In genomic region chr6:75273009-75273408, GRCh38 we compare ENCODE assay signal across 1 cellular context.
TF ChIP-seq lines count a peak whose summit lies in the region.

No MANE protein-coding gene starts in this region.

TF ChIP-seq in H1, 55 proteins besides CTCF, POLR2A, EP300 and RAD21:
- TF ChIP-seq, protein P1, sequence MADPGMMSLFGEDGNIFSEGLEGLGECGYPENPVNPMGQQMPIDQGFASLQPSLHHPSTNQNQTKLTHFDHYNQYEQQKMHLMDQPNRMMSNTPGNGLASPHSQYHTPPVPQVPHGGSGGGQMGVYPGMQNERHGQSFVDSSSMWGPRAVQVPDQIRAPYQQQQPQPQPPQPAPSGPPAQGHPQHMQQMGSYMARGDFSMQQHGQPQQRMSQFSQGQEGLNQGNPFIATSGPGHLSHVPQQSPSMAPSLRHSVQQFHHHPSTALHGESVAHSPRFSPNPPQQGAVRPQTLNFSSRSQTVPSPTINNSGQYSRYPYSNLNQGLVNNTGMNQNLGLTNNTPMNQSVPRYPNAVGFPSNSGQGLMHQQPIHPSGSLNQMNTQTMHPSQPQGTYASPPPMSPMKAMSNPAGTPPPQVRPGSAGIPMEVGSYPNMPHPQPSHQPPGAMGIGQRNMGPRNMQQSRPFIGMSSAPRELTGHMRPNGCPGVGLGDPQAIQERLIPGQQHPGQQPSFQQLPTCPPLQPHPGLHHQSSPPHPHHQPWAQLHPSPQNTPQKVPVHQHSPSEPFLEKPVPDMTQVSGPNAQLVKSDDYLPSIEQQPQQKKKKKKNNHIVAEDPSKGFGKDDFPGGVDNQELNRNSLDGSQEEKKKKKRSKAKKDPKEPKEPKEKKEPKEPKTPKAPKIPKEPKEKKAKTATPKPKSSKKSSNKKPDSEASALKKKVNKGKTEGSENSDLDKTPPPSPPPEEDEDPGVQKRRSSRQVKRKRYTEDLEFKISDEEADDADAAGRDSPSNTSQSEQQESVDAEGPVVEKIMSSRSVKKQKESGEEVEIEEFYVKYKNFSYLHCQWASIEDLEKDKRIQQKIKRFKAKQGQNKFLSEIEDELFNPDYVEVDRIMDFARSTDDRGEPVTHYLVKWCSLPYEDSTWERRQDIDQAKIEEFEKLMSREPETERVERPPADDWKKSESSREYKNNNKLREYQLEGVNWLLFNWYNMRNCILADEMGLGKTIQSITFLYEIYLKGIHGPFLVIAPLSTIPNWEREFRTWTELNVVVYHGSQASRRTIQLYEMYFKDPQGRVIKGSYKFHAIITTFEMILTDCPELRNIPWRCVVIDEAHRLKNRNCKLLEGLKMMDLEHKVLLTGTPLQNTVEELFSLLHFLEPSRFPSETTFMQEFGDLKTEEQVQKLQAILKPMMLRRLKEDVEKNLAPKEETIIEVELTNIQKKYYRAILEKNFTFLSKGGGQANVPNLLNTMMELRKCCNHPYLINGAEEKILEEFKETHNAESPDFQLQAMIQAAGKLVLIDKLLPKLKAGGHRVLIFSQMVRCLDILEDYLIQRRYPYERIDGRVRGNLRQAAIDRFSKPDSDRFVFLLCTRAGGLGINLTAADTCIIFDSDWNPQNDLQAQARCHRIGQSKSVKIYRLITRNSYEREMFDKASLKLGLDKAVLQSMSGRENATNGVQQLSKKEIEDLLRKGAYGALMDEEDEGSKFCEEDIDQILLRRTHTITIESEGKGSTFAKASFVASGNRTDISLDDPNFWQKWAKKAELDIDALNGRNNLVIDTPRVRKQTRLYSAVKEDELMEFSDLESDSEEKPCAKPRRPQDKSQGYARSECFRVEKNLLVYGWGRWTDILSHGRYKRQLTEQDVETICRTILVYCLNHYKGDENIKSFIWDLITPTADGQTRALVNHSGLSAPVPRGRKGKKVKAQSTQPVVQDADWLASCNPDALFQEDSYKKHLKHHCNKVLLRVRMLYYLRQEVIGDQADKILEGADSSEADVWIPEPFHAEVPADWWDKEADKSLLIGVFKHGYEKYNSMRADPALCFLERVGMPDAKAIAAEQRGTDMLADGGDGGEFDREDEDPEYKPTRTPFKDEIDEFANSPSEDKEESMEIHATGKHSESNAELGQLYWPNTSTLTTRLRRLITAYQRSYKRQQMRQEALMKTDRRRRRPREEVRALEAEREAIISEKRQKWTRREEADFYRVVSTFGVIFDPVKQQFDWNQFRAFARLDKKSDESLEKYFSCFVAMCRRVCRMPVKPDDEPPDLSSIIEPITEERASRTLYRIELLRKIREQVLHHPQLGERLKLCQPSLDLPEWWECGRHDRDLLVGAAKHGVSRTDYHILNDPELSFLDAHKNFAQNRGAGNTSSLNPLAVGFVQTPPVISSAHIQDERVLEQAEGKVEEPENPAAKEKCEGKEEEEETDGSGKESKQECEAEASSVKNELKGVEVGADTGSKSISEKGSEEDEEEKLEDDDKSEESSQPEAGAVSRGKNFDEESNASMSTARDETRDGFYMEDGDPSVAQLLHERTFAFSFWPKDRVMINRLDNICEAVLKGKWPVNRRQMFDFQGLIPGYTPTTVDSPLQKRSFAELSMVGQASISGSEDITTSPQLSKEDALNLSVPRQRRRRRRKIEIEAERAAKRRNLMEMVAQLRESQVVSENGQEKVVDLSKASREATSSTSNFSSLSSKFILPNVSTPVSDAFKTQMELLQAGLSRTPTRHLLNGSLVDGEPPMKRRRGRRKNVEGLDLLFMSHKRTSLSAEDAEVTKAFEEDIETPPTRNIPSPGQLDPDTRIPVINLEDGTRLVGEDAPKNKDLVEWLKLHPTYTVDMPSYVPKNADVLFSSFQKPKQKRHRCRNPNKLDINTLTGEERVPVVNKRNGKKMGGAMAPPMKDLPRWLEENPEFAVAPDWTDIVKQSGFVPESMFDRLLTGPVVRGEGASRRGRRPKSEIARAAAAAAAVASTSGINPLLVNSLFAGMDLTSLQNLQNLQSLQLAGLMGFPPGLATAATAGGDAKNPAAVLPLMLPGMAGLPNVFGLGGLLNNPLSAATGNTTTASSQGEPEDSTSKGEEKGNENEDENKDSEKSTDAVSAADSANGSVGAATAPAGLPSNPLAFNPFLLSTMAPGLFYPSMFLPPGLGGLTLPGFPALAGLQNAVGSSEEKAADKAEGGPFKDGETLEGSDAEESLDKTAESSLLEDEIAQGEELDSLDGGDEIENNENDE (IDR thresholded peaks at IDR 0.05; ENCODE audit: insufficient replicate concordance, low read length): no peak
- no peak for TF ChIP-seq HDAC2 (IDR thresholded peaks at IDR 0.05; ENCODE audit: borderline replicate concordance in 1 of 2, low read depth in 2 of 2, low read length in 2 of 2)
- TF ChIP-seq BCL11A (IDR thresholded peaks at IDR 0.05; ENCODE audit: low read depth in 2 of 2, low read length in 2 of 2): no peak
- TF ChIP-seq ATF2 (IDR thresholded peaks at IDR 0.05; ENCODE audit: low read length): no peak
- TF ChIP-seq SAP30 (IDR thresholded peaks at IDR 0.05; ENCODE audit: insufficient read depth, insufficient replicate concordance, low read length): no peak
- TF ChIP-seq NRF1 (IDR thresholded peaks at IDR 0.05; ENCODE audit: low read depth, low read length): no peak
- no peak for TF ChIP-seq SUZ12 (IDR thresholded peaks at IDR 0.05; ENCODE audit: low read length)
- TF ChIP-seq YY1 (IDR thresholded peaks at IDR 0.05; ENCODE audit: low read depth, low read length): no peak
- TF ChIP-seq PHF8 (conservative IDR thresholded peaks at IDR 0.05; ENCODE audit: low read depth, low read length): no peak
- TF ChIP-seq SP1 (IDR thresholded peaks at IDR 0.05; ENCODE audit: low read depth, low read length): no peak
- TF ChIP-seq FOSL1 (IDR thresholded peaks at IDR 0.05; ENCODE audit: insufficient read depth, low read depth, low read length): no peak
- TF ChIP-seq CHD1 (IDR thresholded peaks at IDR 0.05; ENCODE audit: low read depth, low read length): no peak
- no peak for TF ChIP-seq JUND (IDR thresholded peaks at IDR 0.05; ENCODE audit: low read length)
- no peak for TF ChIP-seq MAFK (IDR thresholded peaks at IDR 0.05; ENCODE audit: low read depth, low read length)
